Comparison of ENCODE assay signal across 20 cellular contexts in genomic region chr4:7678318-7678852, GRCh38.
"Had no signal": no experiment of that assay in that cellular context is flagged by ENCODE, and none has a peak within 500 bp of the region (broad histone marks: within the 10 kb centered on the region; RNA-seq: fewer than 3 reads in every experiment).

No MANE protein-coding gene starts in this region.

- H3K9ac ChIP-seq: neural progenitor cell had no signal

- H3K27me3 ChIP-seq: gastroesophageal sphincter, hepatocyte, neural progenitor cell, pancreas, uterus had no signal

- H3K4me3 Mint-ChIP-seq: dendritic cell treated with granulocyte-macrophage colony-stimulating factor and Interleukin-4, amounts not matched to agents 40 ng/mL and 50 ng/mL, for 4 days; natural killer cell had no signal

- H3K27ac Mint-ChIP-seq: dendritic cell treated with granulocyte-macrophage colony-stimulating factor and Interleukin-4, amounts not matched to agents 40 ng/mL and 50 ng/mL, for 4 days; progenitor cell of endocrine pancreas had no signal

- H3K27ac ChIP-seq: esophagus squamous epithelium, gastroesophageal sphincter, hepatocyte, neural progenitor cell, pancreas, uterus had no signal

- H3K36me3 Mint-ChIP-seq: natural killer cell had no signal

- DNase-seq: esophagus squamous epithelium; foreskin fibroblast; left colon; natural killer cell; occipital lobe; right cardiac atrium; small intestine; stimulated activated CD4-positive, alpha-beta T cell treated with anti-CD3 and anti-CD28 coated beads, Interleukin-12 subunit alpha, Interleukin-12 subunit beta, amount 100 ng/mL, for 4 hours; stimulated activated CD4-positive, alpha-beta T cell treated with anti-CD3 and anti-CD28 coated beads, Interleukin-2, amount 100 ng/mL, for 48 hours; stimulated activated naive CD4-positive, alpha-beta T cell treated with Interleukin-2 at 50 U/mL for 16 hours; trophoblast cell; uterus had no signal

- H3K4me1 ChIP-seq: esophagus squamous epithelium, neural progenitor cell, pancreas, uterus had no signal

- H3K4me3 ChIP-seq: esophagus squamous epithelium, gastroesophageal sphincter, hepatocyte, mucosa of descending colon, neural progenitor cell, pancreas, uterus had no signal

- H2AFZ ChIP-seq: hepatocyte, neural progenitor cell had no signal

- H3K9me3 ChIP-seq: mucosa of descending colon, pancreas had no signal

- H3K79me2 ChIP-seq: hepatocyte had no signal

- H3K9me3 Mint-ChIP-seq: natural killer cell had no signal

- H3K36me3 ChIP-seq: esophagus squamous epithelium, neural progenitor cell, pancreas, uterus had no signal

- FAIRE-seq: colon, pancreas, small intestine had no signal

- H3K4me2 ChIP-seq: hepatocyte, neural progenitor cell had no signal
